30 cellular contexts compared by ENCODE assay signal in genomic region chr13:30710442-30710841, GRCh38. TPM values are rescaled to one million over a fixed set of nuclear protein-coding genes. Genes with fewer than 3 reads are reported as not detected.
"Had no signal": no experiment of that assay in that cellular context is flagged by ENCODE, and none has a peak within 500 bp of the region (broad histone marks: within the 10 kb centered on the region; RNA-seq: fewer than 3 reads in every experiment).

No MANE protein-coding gene starts in this region.

- H3K27ac ChIP-seq: neural progenitor cell, ovary, parathyroid adenoma, psoas muscle, right lobe of liver, sigmoid colon, stomach, thoracic aorta, thyroid gland, transverse colon, upper lobe of right lung, uterus had no signal

- H3K79me2 ChIP-seq: parathyroid adenoma had no signal

- H3K4me3 Mint-ChIP-seq: naive B cell; naive thymus-derived CD8-positive, alpha-beta T cell; nephron progenitor cell; neural progenitor cell; stimulated activated effector memory CD8-positive, alpha-beta T cell treated with anti-CD3 and anti-CD28 coated beads, Interleukin-12 subunit alpha, Interleukin-12 subunit beta, amount 100 ng/mL, for 72 hours; stimulated activated naive B cell treated with anti-CD40 and anti-IgM and Interleukin-4, amounts not matched to agents 10 μg/mL and 1 μg/mL and 100 μg/mL, for 72 hours; stimulated activated naive CD8-positive, alpha-beta T cell treated with anti-CD3 and anti-CD28 coated beads, Interleukin-15, Interleukin-2, amounts not matched to agents 100 ng/mL and 50 ng/mL, for 24 hours; type B pancreatic cell had no signal

- H3K4me3 ChIP-seq: neural progenitor cell, ovary, psoas muscle, right lobe of liver, sigmoid colon, stomach, thoracic aorta, thyroid gland, transverse colon, upper lobe of right lung, uterus had no signal

- H2AFZ ChIP-seq: neural progenitor cell, parathyroid adenoma had no signal

- H3K9me3 ChIP-seq: ovary, psoas muscle, right lobe of liver, sigmoid colon, stomach, thoracic aorta, thyroid gland, transverse colon, upper lobe of right lung, uterus had no signal

- H3K4me2 ChIP-seq: neural progenitor cell had no signal

- H3K36me3 Mint-ChIP-seq: naive B cell; naive thymus-derived CD8-positive, alpha-beta T cell; neural progenitor cell; stimulated activated effector memory CD8-positive, alpha-beta T cell treated with anti-CD3 and anti-CD28 coated beads, Interleukin-12 subunit alpha, Interleukin-12 subunit beta, amount 100 ng/mL, for 72 hours; stimulated activated naive B cell treated with anti-CD40 and anti-IgM and Interleukin-4, amounts not matched to agents 10 μg/mL and 1 μg/mL and 100 μg/mL, for 72 hours; type B pancreatic cell had no signal

- H3K27ac Mint-ChIP-seq: naive thymus-derived CD8-positive, alpha-beta T cell; nephron progenitor cell; neural progenitor cell; progenitor cell of endocrine pancreas; stimulated activated naive B cell treated with anti-CD40 and anti-IgM and Interleukin-4, amounts not matched to agents 10 μg/mL and 1 μg/mL and 100 μg/mL, for 72 hours; stimulated activated naive CD8-positive, alpha-beta T cell treated with anti-CD3 and anti-CD28 coated beads, Interleukin-15, Interleukin-2, amounts not matched to agents 100 ng/mL and 50 ng/mL, for 24 hours; type B pancreatic cell had no signal

- H3K36me3 ChIP-seq: neural progenitor cell, ovary, right lobe of liver, sigmoid colon, stomach, thoracic aorta, thyroid gland, transverse colon, upper lobe of right lung, uterus had no signal

- H3K4me1 ChIP-seq: neural progenitor cell, parathyroid adenoma, psoas muscle, right lobe of liver, stomach, thyroid gland, transverse colon, uterus had no signal

- H3K9ac ChIP-seq: neural progenitor cell, parathyroid adenoma had no signal

- H3K9me3 Mint-ChIP-seq: naive B cell; naive thymus-derived CD8-positive, alpha-beta T cell; neural progenitor cell; stimulated activated effector memory CD8-positive, alpha-beta T cell treated with anti-CD3 and anti-CD28 coated beads, Interleukin-12 subunit alpha, Interleukin-12 subunit beta, amount 100 ng/mL, for 72 hours; stimulated activated naive B cell treated with anti-CD40 and anti-IgM and Interleukin-4, amounts not matched to agents 10 μg/mL and 1 μg/mL and 100 μg/mL, for 72 hours; stimulated activated naive CD8-positive, alpha-beta T cell treated with anti-CD3 and anti-CD28 coated beads, Interleukin-15, Interleukin-2, amounts not matched to agents 100 ng/mL and 50 ng/mL, for 24 hours; type B pancreatic cell had no signal

- H3K27me3 Mint-ChIP-seq: naive B cell; stimulated activated naive B cell treated with anti-CD40 and anti-IgM and Interleukin-4, amounts not matched to agents 10 μg/mL and 1 μg/mL and 100 μg/mL, for 72 hours; stimulated activated naive CD8-positive, alpha-beta T cell treated with anti-CD3 and anti-CD28 coated beads, Interleukin-15, Interleukin-2, amounts not matched to agents 100 ng/mL and 50 ng/mL, for 24 hours; type B pancreatic cell had no signal

- DNase-seq: naive B cell; naive thymus-derived CD8-positive, alpha-beta T cell; nephron progenitor cell; occipital lobe; ovary; posterior cingulate gyrus; psoas muscle; right cardiac atrium; right lobe of liver; sigmoid colon; small intestine; stimulated activated CD4-positive, alpha-beta T cell treated with anti-CD3 and anti-CD28 coated beads, Interleukin-15, amount 100 ng/mL, for 24 hours; stimulated activated CD4-positive, alpha-beta T cell treated with anti-CD3 and anti-CD28 coated beads, Interleukin-2, amount 100 ng/mL, for 24 hours; stimulated activated CD4-positive, alpha-beta T cell treated with anti-CD3 and anti-CD28 coated beads, Interleukin-2, amount 100 ng/mL, for 48 hours; stimulated activated CD4-positive, alpha-beta T cell treated with anti-CD3 and anti-CD28 coated beads, Interleukin-4, amount 100 ng/mL, for 24 hours; stimulated activated naive B cell treated with anti-CD40 and anti-IgM and Interleukin-4, amounts not matched to agents 10 μg/mL and 1 μg/mL and 100 μg/mL, for 72 hours; stimulated activated naive CD4-positive, alpha-beta T cell treated with Interleukin-2 at 50 U/mL for 16 hours; stomach; thyroid gland; transverse colon; upper lobe of right lung; uterus had no signal

- ATAC-seq: naive thymus-derived CD8-positive, alpha-beta T cell; psoas muscle; right cardiac atrium; right lobe of liver; stimulated activated naive B cell treated with anti-CD40 and anti-IgM and Interleukin-4, amounts not matched to agents 10 μg/mL and 1 μg/mL and 100 μg/mL, for 72 hours; upper lobe of right lung had no signal

- H3K27me3 ChIP-seq: neural progenitor cell, ovary, right lobe of liver, sigmoid colon, stomach, thyroid gland, transverse colon, upper lobe of right lung, uterus had no signal

RNA-seq across cellular contexts. Expression of gene ALOX5AP, which starts 24.9 kb away (rescaled TPM):
- total RNA-seq: osteoblast, progenitor cell of endocrine pancreas had no signal
